ENCODE assay signal across 27 cellular contexts in genomic region chr15:50028323-50028722, GRCh38.
"Had no signal": no experiment of that assay in that cellular context is flagged by ENCODE, and none has a peak within 500 bp of the region (broad histone marks: within the 10 kb centered on the region; RNA-seq: fewer than 3 reads in every experiment).

No MANE protein-coding gene starts in this region.

- DNase-seq: activated B cell treated with CpG ODN at 0.5 μM for 24 hours; activated CD4-positive, alpha-beta T cell treated with anti-CD3 and anti-CD28 coated beads for 4 hours; activated CD4-positive, alpha-beta T cell treated with anti-CD3 and anti-CD28 coated beads, Interleukin-2, amount 50 U/mL, for 48 hours; activated CD8-positive, alpha-beta memory T cell treated with anti-CD3 and anti-CD28 coated beads, Interleukin-2, amount 50 U/mL, for 48 hours; activated naive CD4-positive, alpha-beta T cell; activated T-cell treated with anti-CD3 and anti-CD28 coated beads, Interleukin-2, amount 50 U/mL, for 4 hours; adrenal gland; brain microvascular endothelial cell; effector memory CD4-positive, alpha-beta T cell; heart right ventricle; left ventricle myocardium inferior; posterior cingulate gyrus; retina; sigmoid colon; stimulated activated CD4-positive, alpha-beta T cell treated with anti-CD3 and anti-CD28 coated beads, Interleukin-15, amount 100 ng/mL, for 24 hours; stomach; T-helper 17 cell; uterus had no signal

- H3K27ac Mint-ChIP-seq: activated B cell treated with CpG ODN at 0.5 μM for 24 hours; activated naive CD8-positive, alpha-beta T cell; activated T-helper 2 cell treated with anti-CD3 and anti-CD28 coated beads, Interferon-gamma antibody, Interleukin-2, Interleukin-4, amounts not matched to agents 10 μg/mL and 5 μg/mL and 100 μg/mL, durations not matched to agents 14 hours and 24 hours and 36 hours; stimulated activated memory B cell treated with anti-CD40 and anti-IgM and Interleukin-4, amounts not matched to agents 10 μg/mL and 1 μg/mL and 100 μg/mL, for 72 hours; T-helper 17 cell had no signal

- ATAC-seq: activated T-cell treated with anti-CD3 and anti-CD28 coated beads, Interleukin-2, amount 50 U/mL, for 4 hours; heart right ventricle; natural killer cell treated with Interleukin-12 subunit alpha and Interleukin-12 subunit beta and Interleukin-15 and Interleukin-18, amount 100 ng/mL, for 72 hours; stimulated activated memory B cell treated with anti-CD40 and anti-IgM and Interleukin-4, amounts not matched to agents 10 μg/mL and 1 μg/mL and 100 μg/mL, for 72 hours; T-helper 17 cell had no signal

- H3K27ac ChIP-seq: adrenal gland, ascending aorta, brain microvascular endothelial cell, heart right ventricle, left ventricle myocardium inferior, sigmoid colon, stomach, suprapubic skin, tibial nerve, uterus had no signal

- H3K4me1 Mint-ChIP-seq: activated B cell treated with CpG ODN at 0.5 μM for 24 hours; central memory CD8-positive, alpha-beta T cell; stimulated activated memory B cell treated with anti-CD40 and anti-IgM and Interleukin-4, amounts not matched to agents 10 μg/mL and 1 μg/mL and 100 μg/mL, for 72 hours; T-helper 17 cell had no signal

- FAIRE-seq: colon had no signal

- H3K36me3 Mint-ChIP-seq: activated naive CD8-positive, alpha-beta T cell; stimulated activated memory B cell treated with anti-CD40 and anti-IgM and Interleukin-4, amounts not matched to agents 10 μg/mL and 1 μg/mL and 100 μg/mL, for 72 hours had no signal

- H3K4me3 Mint-ChIP-seq: activated B cell treated with CpG ODN at 0.5 μM for 24 hours; activated naive CD8-positive, alpha-beta T cell; activated T-cell treated with anti-CD3 and anti-CD28 coated beads, Interleukin-2, amount 50 U/mL, for 4 hours; central memory CD8-positive, alpha-beta T cell; natural killer cell treated with Interleukin-12 subunit alpha and Interleukin-12 subunit beta and Interleukin-15 and Interleukin-18, amount 100 ng/mL, for 72 hours; stimulated activated memory B cell treated with anti-CD40 and anti-IgM and Interleukin-4, amounts not matched to agents 10 μg/mL and 1 μg/mL and 100 μg/mL, for 72 hours; T-helper 17 cell had no signal

- H3K27me3 Mint-ChIP-seq: central memory CD8-positive, alpha-beta T cell; natural killer cell treated with Interleukin-12 subunit alpha and Interleukin-12 subunit beta and Interleukin-15 and Interleukin-18, amount 100 ng/mL, for 72 hours; stimulated activated memory B cell treated with anti-CD40 and anti-IgM and Interleukin-4, amounts not matched to agents 10 μg/mL and 1 μg/mL and 100 μg/mL, for 72 hours had no signal

- H3K9me3 Mint-ChIP-seq: activated B cell treated with CpG ODN at 0.5 μM for 24 hours; activated T-cell treated with anti-CD3 and anti-CD28 coated beads, Interleukin-2, amount 50 U/mL, for 4 hours; activated T-helper 2 cell treated with anti-CD3 and anti-CD28 coated beads, Interferon-gamma antibody, Interleukin-2, Interleukin-4, amounts not matched to agents 10 μg/mL and 5 μg/mL and 100 μg/mL, durations not matched to agents 14 hours and 24 hours and 36 hours; central memory CD8-positive, alpha-beta T cell; natural killer cell treated with Interleukin-12 subunit alpha and Interleukin-12 subunit beta and Interleukin-15 and Interleukin-18, amount 100 ng/mL, for 72 hours; stimulated activated memory B cell treated with anti-CD40 and anti-IgM and Interleukin-4, amounts not matched to agents 10 μg/mL and 1 μg/mL and 100 μg/mL, for 72 hours had no signal
